9 cellular contexts compared by ENCODE assay signal in the genomic region with DNA sequence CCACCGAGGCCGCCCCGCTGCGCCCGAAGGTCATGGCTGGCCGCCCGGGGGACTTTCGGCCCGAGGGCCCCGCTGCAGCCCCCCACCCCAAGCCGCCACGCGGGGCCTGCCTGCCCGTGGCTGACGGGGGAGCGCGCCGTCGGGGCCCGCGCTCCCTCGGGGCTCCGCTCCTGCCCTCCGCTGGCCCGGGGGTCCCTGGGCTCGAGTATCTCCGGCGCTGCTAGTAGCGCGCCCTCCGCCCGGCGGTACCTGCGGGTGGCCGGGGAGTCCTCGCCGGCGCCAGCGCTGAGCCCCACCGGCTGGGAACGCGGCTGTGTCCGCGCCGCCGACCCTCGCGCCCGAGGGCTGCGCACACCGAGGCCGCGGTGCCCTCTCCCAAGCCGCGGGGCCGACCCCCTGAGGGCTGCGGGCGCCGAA. TPM values are rescaled to one million over a fixed set of nuclear protein-coding genes. Genes with fewer than 3 reads are reported as not detected.
DNase-seq lines count a peak whose midpoint lies in the region; ATAC-seq and TF ChIP-seq lines count a peak whose summit lies in the region.
"Had no signal": no experiment of that assay in that cellular context is flagged by ENCODE, and none has a peak within 500 bp of the region (broad histone marks: within the 10 kb centered on the region; RNA-seq: fewer than 3 reads in every experiment).

No MANE protein-coding gene starts in this region.

- TF ChIP-seq CTCF in thoracic aorta (IDR thresholded peaks at IDR 0.05), result no peak

- no peaks in the 10 kb centered on the region for H3K36me3 ChIP-seq in thoracic aorta

- no peaks in the 10 kb centered on the region for H3K9me3 ChIP-seq in right cardiac atrium (ENCODE audit: control insufficient read depth, low read length)
- H3K9me3 ChIP-seq in thoracic aorta, result no peaks in the 10 kb centered on the region

- CTCF ChIA-PET in activated CD4-positive, alpha-beta memory T cell treated with anti-CD3 and anti-CD28 coated beads for 36 hours (lab: Charles Lee), result interaction anchor here (0.6 to 1.7 kb wide), 3 partner anchors 21 to 318 kb away, joined by 3 to 11 read pairs (median 5); no protein-coding TSS in a partner anchor
- CTCF ChIA-PET in activated CD4-positive, alpha-beta memory T cell treated with anti-CD3 and anti-CD28 coated beads, Interleukin-2, amount 10 ng/mL, durations not matched to agents 7 days and 5 days (lab: Charles Lee), result interaction anchor here (1.2 to 3.5 kb wide), 2 partner anchors 19 to 170 kb away, joined by 3 to 16 read pairs; no protein-coding TSS in a partner anchor

- H3K36me3 Mint-ChIP-seq in activated CD4-positive, alpha-beta memory T cell treated with anti-CD3 and anti-CD28 coated beads for 36 hours, result no peaks in the 10 kb centered on the region
- H3K36me3 Mint-ChIP-seq in activated CD4-positive, alpha-beta memory T cell treated with anti-CD3 and anti-CD28 coated beads, Interleukin-2, amount 10 ng/mL, durations not matched to agents 7 days and 5 days (ENCODE audit: low read depth), result no peaks in the 10 kb centered on the region

- H3K27ac ChIP-seq in right cardiac atrium (ENCODE audit: low read length), result no peak overlapping the region
- H3K27ac ChIP-seq in thoracic aorta, result no peak overlapping the region

- H3K4me3 ChIP-seq in right cardiac atrium (ENCODE audit: low read length), result peak overlapping the region; percentile 63
- peak overlapping the region; percentile 80 for H3K4me3 ChIP-seq in thoracic aorta

- peaks cover 22% of the 10 kb centered on the region for H3K27me3 Mint-ChIP-seq in activated CD4-positive, alpha-beta memory T cell treated with anti-CD3 and anti-CD28 coated beads for 36 hours
- peaks cover 37% of the 10 kb centered on the region for H3K27me3 Mint-ChIP-seq in activated CD4-positive, alpha-beta memory T cell treated with anti-CD3 and anti-CD28 coated beads, Interleukin-2, amount 10 ng/mL, durations not matched to agents 7 days and 5 days

- peak in 1 of 2 donors; percentile 9 for ATAC-seq in right cardiac atrium
- no peak for ATAC-seq in thoracic aorta (ENCODE audit: insufficient number of reproducible peaks, low FRiP score, low read depth)
- ATAC-seq in GM21786 (IDR thresholded peaks at IDR 0.05; ENCODE audit: unreplicated experiment), result no peak

- H3K4me1 Mint-ChIP-seq in activated CD4-positive, alpha-beta memory T cell treated with anti-CD3 and anti-CD28 coated beads for 36 hours (ENCODE audit: low read depth), result peaks cover 7% of the 10 kb centered on the region
- H3K4me1 Mint-ChIP-seq in activated CD4-positive, alpha-beta memory T cell treated with anti-CD3 and anti-CD28 coated beads, Interleukin-2, amount 10 ng/mL, durations not matched to agents 7 days and 5 days, result peaks cover 13% of the 10 kb centered on the region

- intact Hi-C loops in activated CD4-positive, alpha-beta memory T cell treated with anti-CD3 and anti-CD28 coated beads for 36 hours (cut with micrococcal nuclease), result loop anchor here (10.0 kb wide), 2 partner anchors 301 to 389 kb away; a partner anchor contains a TSS
- intact Hi-C loops in right cardiac atrium (cut with DNase I), result loop anchor here in 2 of 4 donors (10.0 kb wide), 1 partner anchor 171 kb away; no protein-coding TSS in a partner anchor

- no peak for DNase-seq in activated CD4-positive, alpha-beta memory T cell treated with anti-CD3 and anti-CD28 coated beads for 36 hours
- no peak for DNase-seq in activated CD4-positive, alpha-beta memory T cell treated with anti-CD3 and anti-CD28 coated beads, Interleukin-2, amount 10 ng/mL, durations not matched to agents 7 days and 5 days
- DNase-seq in NCI-H1105 treated with DMSO at 0.1 percent for 48 hours (lab: John Stamatoyannopoulos, UW), result peak; percentile 35
- peak in 1 of 3 donors; percentile 47 for DNase-seq in right cardiac atrium
- DNase-seq in thoracic aorta (ENCODE audit: low spot score), result no peak
- no peak for DNase-seq in HT-29 (ENCODE audit: low spot score)
- DNase-seq in midbrain (lab: John Stamatoyannopoulos, UW), result no peak
- DNase-seq: DND-41 had no signal

- WGBS in right cardiac atrium, result 2% methylated on average over 59 of the region's 59 CpGs

- no peaks in the 10 kb centered on the region for H3K9me3 Mint-ChIP-seq in activated CD4-positive, alpha-beta memory T cell treated with anti-CD3 and anti-CD28 coated beads for 36 hours
- no peaks in the 10 kb centered on the region for H3K9me3 Mint-ChIP-seq in activated CD4-positive, alpha-beta memory T cell treated with anti-CD3 and anti-CD28 coated beads, Interleukin-2, amount 10 ng/mL, durations not matched to agents 7 days and 5 days

- H3K27me3 ChIP-seq in right cardiac atrium (ENCODE audit: control insufficient read depth, insufficient read depth) (no peaks in the 10 kb centered on the region), thoracic aorta (replicated peaks; ENCODE audit: insufficient read depth) (peaks cover 7% of the 10 kb centered on the region)

- no peak overlapping the region for H3K27ac Mint-ChIP-seq in activated CD4-positive, alpha-beta memory T cell treated with anti-CD3 and anti-CD28 coated beads for 36 hours
- no peak overlapping the region for H3K27ac Mint-ChIP-seq in activated CD4-positive, alpha-beta memory T cell treated with anti-CD3 and anti-CD28 coated beads, Interleukin-2, amount 10 ng/mL, durations not matched to agents 7 days and 5 days

- POLR2A ChIA-PET in activated CD4-positive, alpha-beta memory T cell treated with anti-CD3 and anti-CD28 coated beads for 36 hours (lab: Charles Lee), result no interaction called here
- POLR2A ChIA-PET in activated CD4-positive, alpha-beta memory T cell treated with anti-CD3 and anti-CD28 coated beads, Interleukin-2, amount 10 ng/mL, durations not matched to agents 7 days and 5 days (lab: Charles Lee), result no interaction called here

- H3K4me1 ChIP-seq in right cardiac atrium (ENCODE audit: control insufficient read depth, insufficient read depth, low read length), result peaks cover 3% of the 10 kb centered on the region
- peaks cover 7 to 10% of the 10 kb centered on the region in 2 donors for H3K4me1 ChIP-seq in thoracic aorta (ENCODE audit: control insufficient read depth in 1 of 2, low read depth in 2 of 2)

- peak overlapping the region; percentile 49 for H3K4me3 Mint-ChIP-seq in activated CD4-positive, alpha-beta memory T cell treated with anti-CD3 and anti-CD28 coated beads for 36 hours
- no peak overlapping the region for H3K4me3 Mint-ChIP-seq in activated CD4-positive, alpha-beta memory T cell treated with anti-CD3 and anti-CD28 coated beads, Interleukin-2, amount 10 ng/mL, durations not matched to agents 7 days and 5 days

RNA-seq across cellular contexts. Expression of a gene that starts 0.3 kb away (rescaled TPM):
- total RNA-seq in activated CD4-positive, alpha-beta memory T cell treated with anti-CD3 and anti-CD28 coated beads for 36 hours, result not detected
- not detected for total RNA-seq in activated CD4-positive, alpha-beta memory T cell treated with anti-CD3 and anti-CD28 coated beads, Interleukin-2, amount 10 ng/mL, durations not matched to agents 7 days and 5 days
- total RNA-seq in right cardiac atrium, result not detected
- polyA plus RNA-seq in right cardiac atrium, result not detected
- total RNA-seq in thoracic aorta, result under 1 TPM in 1 of 2 donors, not detected in 1; 0.78 TPM
- total RNA-seq in HT-29 (2014; rRNA removed; shearing (Covaris generic)), result 0.10 and 0.81 TPM in 2 replicates
